8 cellular contexts compared by ENCODE assay signal in the genomic region with DNA sequence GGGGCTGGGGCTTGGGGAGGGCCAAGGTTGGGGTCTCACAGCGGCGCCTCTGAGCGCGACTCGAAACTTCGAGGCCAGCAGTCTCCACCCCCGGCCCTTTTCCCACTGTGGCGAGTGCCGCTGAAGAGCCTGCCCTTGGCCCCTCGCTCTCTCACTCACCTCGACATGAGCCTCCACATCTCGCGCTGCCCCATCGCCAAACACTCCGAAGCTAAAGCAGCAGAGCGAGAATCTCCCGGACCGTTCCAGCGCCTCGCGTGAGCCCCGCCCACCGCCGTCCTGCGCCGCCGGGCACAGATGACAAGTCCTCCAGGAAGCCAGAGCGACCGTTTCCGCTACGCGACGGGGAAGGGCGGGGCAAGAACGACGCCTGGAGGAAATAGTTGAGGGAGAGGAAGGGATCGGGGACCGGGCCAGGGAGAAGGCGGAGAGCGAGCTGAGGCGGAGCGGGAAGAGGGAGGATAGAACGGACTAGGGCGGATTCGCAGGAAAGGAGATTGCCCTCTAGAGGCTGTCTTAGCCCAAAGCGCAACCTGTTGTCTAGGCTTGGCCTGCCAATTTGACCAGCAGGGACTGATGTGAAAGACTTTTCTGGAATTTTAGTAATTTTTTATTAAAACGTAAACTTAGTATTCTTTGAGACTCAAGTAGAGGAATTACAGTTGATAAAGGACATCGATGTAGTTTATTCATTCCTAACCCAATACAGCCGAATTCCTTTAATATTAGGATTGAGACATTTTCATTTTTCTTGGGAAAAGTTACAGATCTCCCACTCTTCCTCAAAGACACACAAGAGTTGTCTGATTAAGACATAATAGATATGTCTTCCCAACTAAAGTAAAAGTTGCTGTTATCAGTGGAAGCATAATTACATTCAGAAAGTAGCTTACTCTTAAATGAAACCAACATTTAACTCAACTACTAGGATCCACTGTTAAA. TPM values are rescaled to one million over a fixed set of nuclear protein-coding genes. Genes with fewer than 3 reads are reported as not detected.
DNase-seq lines count a peak whose midpoint lies in the region; ATAC-seq and TF ChIP-seq lines count a peak whose summit lies in the region.

A gene with protein sequence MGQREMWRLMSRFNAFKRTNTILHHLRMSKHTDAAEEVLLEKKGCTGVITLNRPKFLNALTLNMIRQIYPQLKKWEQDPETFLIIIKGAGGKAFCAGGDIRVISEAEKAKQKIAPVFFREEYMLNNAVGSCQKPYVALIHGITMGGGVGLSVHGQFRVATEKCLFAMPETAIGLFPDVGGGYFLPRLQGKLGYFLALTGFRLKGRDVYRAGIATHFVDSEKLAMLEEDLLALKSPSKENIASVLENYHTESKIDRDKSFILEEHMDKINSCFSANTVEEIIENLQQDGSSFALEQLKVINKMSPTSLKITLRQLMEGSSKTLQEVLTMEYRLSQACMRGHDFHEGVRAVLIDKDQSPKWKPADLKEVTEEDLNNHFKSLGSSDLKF (minus strand): TSS at position 270 of the 942 bp plus-strand sequence. CDS start 76 bp downstream, at position 194.

- H3K4me3 Mint-ChIP-seq in activated T-helper 2 cell treated with anti-CD3 and anti-CD28 coated beads, Interferon-gamma antibody, Interleukin-2, Interleukin-4, amounts not matched to agents 10 μg/mL and 5 μg/mL and 100 μg/mL, durations not matched to agents 14 hours and 24 hours and 36 hours (ENCODE audit: low read depth) = peak within 1 kb of the TSS; percentile 94
- peak within 1 kb of the TSS; percentile 98 for H3K4me3 Mint-ChIP-seq in natural killer cell

- peak within 1 kb of the TSS; percentile 84 for H3K27ac ChIP-seq in RWPE1

- H3K4me1 Mint-ChIP-seq in activated T-helper 2 cell treated with anti-CD3 and anti-CD28 coated beads, Interferon-gamma antibody, Interleukin-2, Interleukin-4, amounts not matched to agents 10 μg/mL and 5 μg/mL and 100 μg/mL, durations not matched to agents 14 hours and 24 hours and 36 hours (ENCODE audit: low read depth) = peaks cover 51% of the 10 kb centered on the region
- H3K4me1 Mint-ChIP-seq in natural killer cell = peaks cover 43 to 52% of the 10 kb centered on the region in 2 donors

- POLR2A ChIA-PET in RWPE1 (lab: Yijun Ruan, JAX; ENCODE audit: low non-redundant PET) = interaction anchor here (0.8 kb wide), 1 partner anchor 38 kb away, joined by 3 read pairs; no protein-coding TSS in a partner anchor

- CTCF ChIA-PET in RWPE1 (lab: Yijun Ruan, JAX) = interaction anchor here (0.5 to 0.9 kb wide), 4 partner anchors 20 to 258 kb away, joined by 3 to 4 read pairs (median 3); no protein-coding TSS in a partner anchor

- intact Hi-C loops in activated T-helper 2 cell treated with anti-CD3 and anti-CD28 coated beads, Interferon-gamma antibody, Interleukin-2, Interleukin-4, amounts not matched to agents 10 μg/mL and 5 μg/mL and 100 μg/mL, durations not matched to agents 14 hours and 24 hours and 36 hours (cut with micrococcal nuclease) = loop anchor here (1.0 to 10.0 kb wide), 9 partner anchors 24 to 879 kb away; a partner anchor contains a TSS
- intact Hi-C loops in natural killer cell (cut with micrococcal nuclease) = no loop called here

- peak; percentile 96 for ATAC-seq in GM21825 (IDR thresholded peaks at IDR 0.05; ENCODE audit: unreplicated experiment)
- peak; percentile 89 to 95 (median 93) for ATAC-seq in natural killer cell
- ATAC-seq in stimulated activated naive CD8-positive, alpha-beta T cell treated with anti-CD3 and anti-CD28 coated beads, Interleukin-15, Interleukin-2, amounts not matched to agents 100 U/mL and 50 U/mL, for 24 hours = peak; percentile 95

- peak; percentile 89 for TF ChIP-seq CTCF in RWPE1 (conservative IDR thresholded peaks at IDR 0.05; ENCODE audit: low read depth)
- peak; percentile 89 for TF ChIP-seq CTCF in fibroblast of mammary gland (conservative IDR thresholded peaks at IDR 0.05; ENCODE audit: control insufficient read depth, insufficient read depth, low read depth, low read length)
- TF ChIP-seq CTCF in natural killer cell (IDR thresholded peaks at IDR 0.05) = peak; percentile 67

- no peaks in the 10 kb centered on the region for H3K27me3 Mint-ChIP-seq in activated T-helper 2 cell treated with anti-CD3 and anti-CD28 coated beads, Interferon-gamma antibody, Interleukin-2, Interleukin-4, amounts not matched to agents 10 μg/mL and 5 μg/mL and 100 μg/mL, durations not matched to agents 14 hours and 24 hours and 36 hours (ENCODE audit: low read depth)
- peaks cover 7% of the 10 kb centered on the region in 2 donors for H3K27me3 Mint-ChIP-seq in natural killer cell (ENCODE audit: low read depth in 2 of 2)

- peaks cover 13% of the 10 kb centered on the region for H3K36me3 Mint-ChIP-seq in activated T-helper 2 cell treated with anti-CD3 and anti-CD28 coated beads, Interferon-gamma antibody, Interleukin-2, Interleukin-4, amounts not matched to agents 10 μg/mL and 5 μg/mL and 100 μg/mL, durations not matched to agents 14 hours and 24 hours and 36 hours (ENCODE audit: low read depth)
- H3K36me3 Mint-ChIP-seq in natural killer cell = no peaks in the 10 kb centered on the region

- H3K9me3 Mint-ChIP-seq in activated T-helper 2 cell treated with anti-CD3 and anti-CD28 coated beads, Interferon-gamma antibody, Interleukin-2, Interleukin-4, amounts not matched to agents 10 μg/mL and 5 μg/mL and 100 μg/mL, durations not matched to agents 14 hours and 24 hours and 36 hours = no peaks in the 10 kb centered on the region
- no peaks in the 10 kb centered on the region for H3K9me3 Mint-ChIP-seq in natural killer cell

- H3K4me3 ChIP-seq in fibroblast of mammary gland (ENCODE audit: control insufficient read depth, low read depth, low read length) = peak within 1 kb of the TSS; percentile 94

- peak within 1 kb of the TSS; percentile 96 for H3K27ac Mint-ChIP-seq in activated T-helper 2 cell treated with anti-CD3 and anti-CD28 coated beads, Interferon-gamma antibody, Interleukin-2, Interleukin-4, amounts not matched to agents 10 μg/mL and 5 μg/mL and 100 μg/mL, durations not matched to agents 14 hours and 24 hours and 36 hours
- peak within 1 kb of the TSS; percentile 92 to 100 for H3K27ac Mint-ChIP-seq in natural killer cell

- DNase-seq in Daoy (ENCODE audit: low read depth) = peak; percentile 99
- peak; percentile 100 for DNase-seq in Kasumi-1 (lab: John Stamatoyannopoulos, UW)
- peak; percentile 93 for DNase-seq in RWPE1 (ENCODE audit: low spot score)
- peak; percentile 82 for DNase-seq in activated T-helper 2 cell treated with anti-CD3 and anti-CD28 coated beads, Interferon-gamma antibody, Interleukin-2, Interleukin-4, amounts not matched to agents 10 μg/mL and 5 μg/mL and 100 μg/mL, durations not matched to agents 14 hours and 24 hours and 36 hours (ENCODE audit: low spot score)
- DNase-seq in fibroblast of mammary gland (ENCODE audit: low read depth) = peak; percentile 97
- peak; percentile 74 for DNase-seq in natural killer cell
- peak; percentile 94 for DNase-seq in stimulated activated naive CD8-positive, alpha-beta T cell treated with anti-CD3 and anti-CD28 coated beads, Interleukin-15, Interleukin-2, amounts not matched to agents 100 U/mL and 50 U/mL, for 24 hours

RNA-seq across cellular contexts. Expression of the gene that starts here (rescaled TPM):
- total RNA-seq in Daoy (2014; rRNA removed; shearing (Covaris generic)) = 13.3 and 18.5 TPM in 2 replicates
- total RNA-seq in activated T-helper 2 cell treated with anti-CD3 and anti-CD28 coated beads, Interferon-gamma antibody, Interleukin-2, Interleukin-4, amounts not matched to agents 10 μg/mL and 5 μg/mL and 100 μg/mL, durations not matched to agents 14 hours and 24 hours and 36 hours = 24.5 and 26.0 TPM in 2 replicates
- 10 to 100 TPM; 19.3 to 31.4 (median 21.6) TPM for total RNA-seq in natural killer cell

Comparison
In these comparisons a context has a peak if more than half of its experiments do, and no peak if none do; other contexts are left out.
1. Peak in every context shown above with its lines: DNase-seq, ATAC-seq, H3K4me3 ChIP-seq and H3K27ac ChIP-seq.